ENCODE assay signal across 9 cellular contexts in genomic region chr7:47088329-47089067, GRCh38.
DNase-seq lines count a peak whose midpoint lies in the region; ATAC-seq, FAIRE-seq and TF ChIP-seq lines count a peak whose summit lies in the region.
"Had no signal": no experiment of that assay in that cellular context is flagged by ENCODE, and none has a peak within 500 bp of the region (broad histone marks: within the 10 kb centered on the region; RNA-seq: fewer than 3 reads in every experiment).

No MANE protein-coding gene starts in this region.

- H3K79me2 ChIP-seq in OCI-LY3 (ENCODE audit: low read length): no peaks in the 10 kb centered on the region

- no peak overlapping the region for H3K27ac ChIP-seq in OCI-LY3 (ENCODE audit: low read length)

- FAIRE-seq in bronchial epithelial cell (lab: Jason Lieb, UNC): peak; percentile 23

- no peak overlapping the region for H3K9ac ChIP-seq in OCI-LY3 (ENCODE audit: low read length)

- no peaks in the 10 kb centered on the region for H4K20me1 ChIP-seq in OCI-LY3 (ENCODE audit: insufficient read depth, low read length)

- no peaks in the 10 kb centered on the region for H3K4me1 ChIP-seq in OCI-LY3 (ENCODE audit: low read length)

- peak; percentile 65 for ATAC-seq in GM18861 (IDR thresholded peaks at IDR 0.05; ENCODE audit: unreplicated experiment)
- ATAC-seq in HG03342 (IDR thresholded peaks at IDR 0.05; ENCODE audit: unreplicated experiment): peak; percentile 73
- ATAC-seq in GM19023 (IDR thresholded peaks at IDR 0.05; ENCODE audit: unreplicated experiment): no peak

- TF ChIP-seq CTCF in OCI-LY3 (IDR thresholded peaks at IDR 0.05; ENCODE audit: low read depth, low read length) (peak; percentile 87), bronchial epithelial cell (IDR thresholded peaks at IDR 0.05; ENCODE audit: insufficient read depth, low read length, severe bottlenecking) (peak; percentile 68), kidney epithelial cell (IDR thresholded peaks at IDR 0.05; ENCODE audit: insufficient read depth, low read length, poor library complexity, severe bottlenecking) (peak; percentile 77)

- no peaks in the 10 kb centered on the region for H3K9me3 ChIP-seq in OCI-LY3 (ENCODE audit: insufficient read depth, low read length)

- no peaks in the 10 kb centered on the region for H3K36me3 ChIP-seq in OCI-LY3 (replicated peaks; ENCODE audit: low read depth, low read length)
- H3K36me3 ChIP-seq in bronchial epithelial cell (ENCODE audit: control insufficient read depth, insufficient read depth, low read length): no peaks in the 10 kb centered on the region
- no peaks in the 10 kb centered on the region for H3K36me3 ChIP-seq in kidney epithelial cell (ENCODE audit: control insufficient read depth, insufficient read depth, low read length)

- H3K27me3 ChIP-seq in OCI-LY3 (ENCODE audit: low read depth, low read length): no peaks in the 10 kb centered on the region
- H3K27me3 ChIP-seq in bronchial epithelial cell (ENCODE audit: control insufficient read depth, insufficient read depth, low read length): peaks cover 2% of the 10 kb centered on the region
- H3K27me3 ChIP-seq in kidney epithelial cell (ENCODE audit: control insufficient read depth, insufficient read depth, low read length): no peaks in the 10 kb centered on the region

- DNase-seq in COR-L47 (lab: John Stamatoyannopoulos, UW): peak; percentile 29
- peak; percentile 39 for DNase-seq in bronchial epithelial cell (ENCODE audit: low read depth)
- no peak for DNase-seq in kidney epithelial cell (ENCODE audit: low read depth)
- DNase-seq in stromal cell of bone marrow (ENCODE audit: low read depth): peak; percentile 45
- DNase-seq: activated T-cell treated with anti-CD3 and anti-CD28 coated beads, Interleukin-2, amount 50 U/mL, for 4 hours had no signal

- 0 out of 2 replicates have a peak overlapping the region, but pooled peaks have one; percentile 21 for H2AFZ ChIP-seq in OCI-LY3 (ENCODE audit: low read depth, low read length)

- H3K4me2 ChIP-seq in OCI-LY3 (ENCODE audit: low read length): peak overlapping the region; percentile 63

- H3K4me3 ChIP-seq in OCI-LY3 (ENCODE audit: low read length) (peak overlapping the region; percentile 46), bronchial epithelial cell (ENCODE audit: low read depth, low read length) (no peak overlapping the region), kidney epithelial cell (ENCODE audit: low read depth, low read length) (no peak overlapping the region)
